Comparison of ENCODE assay signal across 8 cellular contexts in the genomic region with DNA sequence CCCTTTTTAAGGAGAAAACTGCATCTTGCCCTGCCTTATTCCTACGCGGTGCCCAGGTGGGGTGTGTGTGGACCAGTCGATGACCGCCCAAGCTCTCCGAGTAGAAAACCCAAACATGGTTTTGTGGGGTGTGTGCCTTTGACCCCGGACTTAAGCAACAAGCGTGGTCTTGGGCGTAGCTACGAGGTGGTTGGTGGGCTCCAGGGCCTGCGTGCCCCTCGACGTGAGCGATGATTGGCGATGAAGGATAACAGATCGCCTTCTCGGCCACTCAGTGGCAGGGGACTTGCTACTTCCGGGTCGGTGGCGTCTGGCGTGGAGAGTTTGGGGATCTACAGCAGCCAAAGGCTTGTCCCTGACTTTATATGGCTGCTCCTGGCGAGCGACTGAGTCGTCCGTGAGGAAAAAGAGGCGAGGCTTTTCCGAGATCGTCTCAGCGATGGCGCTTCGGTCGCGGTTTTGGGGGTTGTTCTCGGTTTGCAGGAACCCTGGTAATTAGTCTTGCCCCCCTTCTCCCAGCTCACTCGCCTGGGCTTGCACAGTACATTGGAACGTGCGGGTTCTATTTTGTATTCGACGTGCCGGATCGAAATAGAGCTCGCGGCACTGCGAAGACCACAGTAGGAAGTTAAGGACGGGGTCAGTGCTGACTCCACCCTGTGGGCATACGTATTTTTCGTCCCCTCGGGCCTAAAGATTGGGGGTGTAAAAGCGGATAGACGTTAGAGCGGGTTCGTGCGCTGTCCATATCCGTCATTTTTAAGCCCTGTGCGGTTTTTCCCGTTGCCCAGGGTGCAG. TPM values are rescaled to one million over a fixed set of nuclear protein-coding genes. Genes with fewer than 3 reads are reported as not detected.
DNase-seq lines count a peak whose midpoint lies in the region; ATAC-seq, FAIRE-seq and TF ChIP-seq lines count a peak whose summit lies in the region.

Gene MRPL18, plus strand, starts transcription at position 319 of the 798 bp plus-strand sequence. Its CDS starts 121 bp downstream, at position 440.

- no peak for FAIRE-seq in bronchial epithelial cell (lab: Jason Lieb, UNC)

- peaks cover 4% of the 10 kb centered on the region for H3K36me3 ChIP-seq in bronchial epithelial cell (ENCODE audit: control insufficient read depth, insufficient read depth, low read length)
- H3K36me3 ChIP-seq in smooth muscle cell (ENCODE audit: low read depth), result peaks cover 6% of the 10 kb centered on the region

- DNase-seq in AG04449 (ENCODE audit: low read depth, low spot score) (peak; percentile 92), NCI-H2227 treated with DMSO at 0.1 percent for 48 hours (lab: John Stamatoyannopoulos, UW) (peak; percentile 87), bronchial epithelial cell (ENCODE audit: low read depth) (peak; percentile 93), iPS-NIHi11 (ENCODE audit: low spot score) (peak; percentile 94), smooth muscle cell (lab: John Stamatoyannopoulos, UW; ENCODE audit: unreplicated experiment) (peak; percentile 81)

- H3K9me3 ChIP-seq in smooth muscle cell (replicated peaks; ENCODE audit: low read depth), result no peaks in the 10 kb centered on the region

- CTCF ChIA-PET in AG04449 (lab: Yijun Ruan, JAX), result interaction anchor here (0.7 to 4.2 kb wide), 9 partner anchors 11 to 152 kb away, joined by 3 to 21 read pairs (median 4); partner anchors contain the start of gene WTAP

- peak; percentile 87 for ATAC-seq in GM18907 (IDR thresholded peaks at IDR 0.05; ENCODE audit: unreplicated experiment)
- ATAC-seq in HG03159 (IDR thresholded peaks at IDR 0.05; ENCODE audit: unreplicated experiment), result peak; percentile 84

- H3K79me2 ChIP-seq in smooth muscle cell (ENCODE audit: low read depth), result peaks cover 74% of the 10 kb centered on the region

- peak within 1 kb of the TSS; percentile 95 for H3K4me3 ChIP-seq in AG04449 (ENCODE audit: low read depth, low read length)
- H3K4me3 ChIP-seq in WI38 (ENCODE audit: low read depth, low read length), result peak within 1 kb of the TSS; percentile 93
- peak within 1 kb of the TSS; percentile 91 for H3K4me3 ChIP-seq in bronchial epithelial cell (ENCODE audit: low read depth, low read length)
- H3K4me3 ChIP-seq in smooth muscle cell, result peak within 1 kb of the TSS; percentile 66

- WGBS in smooth muscle cell (ENCODE audit: low lambda C conversion rate), result under 1% methylated on average over 55 of the region's 55 CpGs

- H3K4me1 ChIP-seq in smooth muscle cell (ENCODE audit: low read depth), result peaks cover 31% of the 10 kb centered on the region

- H3K27ac ChIP-seq in smooth muscle cell (ENCODE audit: low read depth), result peak within 1 kb of the TSS; percentile 80

- peak within 1 kb of the TSS; percentile 95 for H3K9ac ChIP-seq in smooth muscle cell (ENCODE audit: low read depth)

- peaks cover 44% of the 10 kb centered on the region for H4K20me1 ChIP-seq in smooth muscle cell (ENCODE audit: low read depth)

- no peaks in the 10 kb centered on the region for H3K27me3 ChIP-seq in bronchial epithelial cell (ENCODE audit: control insufficient read depth, insufficient read depth, low read length)
- no peaks in the 10 kb centered on the region for H3K27me3 ChIP-seq in smooth muscle cell (ENCODE audit: low read depth)

- no peaks in the 10 kb centered on the region for H3F3A ChIP-seq in smooth muscle cell (ENCODE audit: low read depth)

- TF ChIP-seq CTCF in AG04449 (IDR thresholded peaks at IDR 0.05; ENCODE audit: insufficient read depth, low read length, missing control alignments), result no peak
- TF ChIP-seq CTCF in WI38 (IDR thresholded peaks at IDR 0.05; ENCODE audit: low read depth, low read length), result no peak
- TF ChIP-seq CTCF in bronchial epithelial cell (IDR thresholded peaks at IDR 0.05; ENCODE audit: insufficient read depth, low read length, severe bottlenecking), result no peak
- no peak for TF ChIP-seq CTCF in smooth muscle cell (IDR thresholded peaks at IDR 0.05; ENCODE audit: borderline replicate concordance, insufficient read depth, poor library complexity, severe bottlenecking)

- peak within 1 kb of the TSS; percentile 90 for H2AFZ ChIP-seq in smooth muscle cell (ENCODE audit: low read depth)

- POLR2A ChIA-PET in AG04449 (lab: Yijun Ruan, JAX), result interaction anchor here (0.6 to 1.7 kb wide), 11 partner anchors 10 to 98 kb away, joined by 3 to 12 read pairs (median 4); partner anchors contain the start of genes PNLDC1, SOD2 and WTAP

- peak within 1 kb of the TSS; percentile 98 for H3K4me2 ChIP-seq in smooth muscle cell

RNA-seq across cellular contexts. Expression of gene MRPL18, which starts in this region (rescaled TPM):
- total RNA-seq in bronchial epithelial cell (59.8 and 63.8 TPM in 2 replicates), smooth muscle cell (78.9 and 107 TPM in 2 replicates)
- 78.8 and 80.4 TPM in 2 replicates for polyA plus RNA-seq in smooth muscle cell

Comparison
In these comparisons a context has a peak if more than half of its experiments do, and no peak if none do; other contexts are left out.
1. Peak in every context shown above with its lines: DNase-seq, ATAC-seq, H3K4me3 ChIP-seq and H3K27ac ChIP-seq.